Comparison of ENCODE assay signal across 1 cellular context in the genomic region with DNA sequence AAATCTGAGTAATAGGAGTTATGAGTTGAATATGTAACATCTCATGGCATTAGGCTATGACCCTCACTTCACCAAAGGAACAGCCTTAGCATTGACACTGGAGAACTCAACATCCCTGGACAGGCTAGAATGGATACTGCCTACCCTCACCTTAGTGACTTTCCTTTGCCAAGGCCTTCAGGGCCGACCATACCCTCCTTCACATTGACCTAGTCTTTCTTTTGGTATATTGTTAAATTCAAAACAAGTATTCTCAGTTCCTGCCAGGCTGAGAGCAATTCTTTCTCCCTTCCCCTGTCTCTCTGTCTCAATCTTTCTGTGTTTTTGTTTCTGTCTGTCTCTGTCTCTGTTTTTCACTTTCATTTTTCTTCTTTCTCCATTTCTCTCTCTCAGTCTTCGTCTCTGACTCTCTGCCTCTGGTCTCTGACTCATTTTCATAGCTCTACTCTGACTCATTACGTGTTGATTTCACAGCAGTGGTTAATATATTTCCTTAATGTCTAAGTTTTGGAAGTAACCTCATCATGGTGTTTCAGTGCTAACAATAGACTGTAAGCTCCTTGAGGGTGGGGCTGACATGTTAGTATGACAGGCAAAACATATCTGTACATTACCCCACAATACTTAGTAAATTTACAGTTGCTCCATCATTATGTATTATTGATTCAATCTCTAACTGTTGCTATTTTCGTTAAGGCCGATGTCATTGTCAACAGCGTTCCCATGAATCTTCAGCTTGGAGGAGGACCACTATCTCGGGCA.
TF ChIP-seq lines count a peak whose summit lies in the region.

No MANE protein-coding gene starts in this region.

TF ChIP-seq in GM12878, 131 proteins besides CTCF, POLR2A, EP300 and RAD21 (continued from another document and continues in another):
- TF ChIP-seq SUZ12 (IDR thresholded peaks at IDR 0.05; ENCODE audit: unreplicated experiment) (no peak), ETV6 (conservative IDR thresholded peaks at IDR 0.05 in 1 of 2, IDR thresholded peaks at IDR 0.05 in 1 of 2; ENCODE audit: borderline replicate concordance in 1 of 2, low read depth in 1 of 2) (peak in 1 of 2 experiments; percentile 99; a peak in 2 of 4 replicates), GATAD2B (conservative IDR thresholded peaks at IDR 0.05; ENCODE audit: low read depth) (peak; percentile 68; the same call in 1 of the 2 replicates), SREBF1 (IDR thresholded peaks at IDR 0.05; ENCODE audit: low read length) (no peak), BHLHE40 (IDR thresholded peaks at IDR 0.05; ENCODE audit: borderline replicate concordance in 1 of 2, low read depth in 2 of 2, low read length in 1 of 2) (peak; percentile 60 to 81; a peak in 3 of 4 replicates), IRF4 (IDR thresholded peaks at IDR 0.05; ENCODE audit: low read depth, low read length) (peak; percentile 97), TARDBP (IDR thresholded peaks at IDR 0.05; ENCODE audit: borderline replicate concordance) (no peak; the same call in 1 of the 2 replicates), POLR2AphosphoS2 (IDR thresholded peaks at IDR 0.05; ENCODE audit: low read depth, low read length) (no peak), BRCA1 (IDR thresholded peaks at IDR 0.05; ENCODE audit: low read depth, low read length) (no peak), JUNB (IDR thresholded peaks at IDR 0.05) (peak; percentile 100), SMAD5 (IDR thresholded peaks at IDR 0.05; ENCODE audit: low read depth) (no peak), HDGF (IDR thresholded peaks at IDR 0.05) (no peak; the same call in 1 of the 2 replicates), IKZF2 (IDR thresholded peaks at IDR 0.05) (peak; percentile 99 to 100), SP1 (IDR thresholded peaks at IDR 0.05; ENCODE audit: low read depth, low read length) (peak; percentile 24), BMI1 (IDR thresholded peaks at IDR 0.05; ENCODE audit: borderline replicate concordance) (peak; percentile 93), ZNF384 (IDR thresholded peaks at IDR 0.05; ENCODE audit: borderline replicate concordance, low read depth, low read length) (no peak), NR2F1 (conservative IDR thresholded peaks at IDR 0.05) (peak; percentile 58), LARP7 (IDR thresholded peaks at IDR 0.05) (no peak), NRF1 (conservative IDR thresholded peaks at IDR 0.05; ENCODE audit: low read depth, low read length) (no peak), YBX1 (IDR thresholded peaks at IDR 0.05) (no peak), TCF7 (IDR thresholded peaks at IDR 0.05; ENCODE audit: borderline replicate concordance) (peak; percentile 85), MXI1 (IDR thresholded peaks at IDR 0.05; ENCODE audit: low read depth, low read length) (no peak), TAF1 (IDR thresholded peaks at IDR 0.05; ENCODE audit: borderline replicate concordance, low read depth, low read length) (no peak), ZNF217 (IDR thresholded peaks at IDR 0.05) (peak; percentile 99), CBFB (IDR thresholded peaks at IDR 0.05; ENCODE audit: low read depth) (peak; percentile 85), ZNF274 (IDR thresholded peaks at IDR 0.05; ENCODE audit: insufficient read depth, insufficient read length) (no peak)
- TF ChIP-seq, protein P1, sequence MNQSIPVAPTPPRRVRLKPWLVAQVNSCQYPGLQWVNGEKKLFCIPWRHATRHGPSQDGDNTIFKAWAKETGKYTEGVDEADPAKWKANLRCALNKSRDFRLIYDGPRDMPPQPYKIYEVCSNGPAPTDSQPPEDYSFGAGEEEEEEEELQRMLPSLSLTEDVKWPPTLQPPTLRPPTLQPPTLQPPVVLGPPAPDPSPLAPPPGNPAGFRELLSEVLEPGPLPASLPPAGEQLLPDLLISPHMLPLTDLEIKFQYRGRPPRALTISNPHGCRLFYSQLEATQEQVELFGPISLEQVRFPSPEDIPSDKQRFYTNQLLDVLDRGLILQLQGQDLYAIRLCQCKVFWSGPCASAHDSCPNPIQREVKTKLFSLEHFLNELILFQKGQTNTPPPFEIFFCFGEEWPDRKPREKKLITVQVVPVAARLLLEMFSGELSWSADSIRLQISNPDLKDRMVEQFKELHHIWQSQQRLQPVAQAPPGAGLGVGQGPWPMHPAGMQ (IDR thresholded peaks at IDR 0.05; ENCODE audit: borderline replicate concordance), result 0 out of 2 replicates have a peak, but pooled peaks have one; percentile 34
- TF ChIP-seq, protein P2, sequence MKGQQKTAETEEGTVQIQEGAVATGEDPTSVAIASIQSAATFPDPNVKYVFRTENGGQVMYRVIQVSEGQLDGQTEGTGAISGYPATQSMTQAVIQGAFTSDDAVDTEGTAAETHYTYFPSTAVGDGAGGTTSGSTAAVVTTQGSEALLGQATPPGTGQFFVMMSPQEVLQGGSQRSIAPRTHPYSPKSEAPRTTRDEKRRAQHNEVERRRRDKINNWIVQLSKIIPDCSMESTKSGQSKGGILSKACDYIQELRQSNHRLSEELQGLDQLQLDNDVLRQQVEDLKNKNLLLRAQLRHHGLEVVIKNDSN (IDR thresholded peaks at IDR 0.05; ENCODE audit: borderline replicate concordance, extremely low read length, insufficient read depth, low read depth, low read length), result no peak
- TF ChIP-seq, protein P3, sequence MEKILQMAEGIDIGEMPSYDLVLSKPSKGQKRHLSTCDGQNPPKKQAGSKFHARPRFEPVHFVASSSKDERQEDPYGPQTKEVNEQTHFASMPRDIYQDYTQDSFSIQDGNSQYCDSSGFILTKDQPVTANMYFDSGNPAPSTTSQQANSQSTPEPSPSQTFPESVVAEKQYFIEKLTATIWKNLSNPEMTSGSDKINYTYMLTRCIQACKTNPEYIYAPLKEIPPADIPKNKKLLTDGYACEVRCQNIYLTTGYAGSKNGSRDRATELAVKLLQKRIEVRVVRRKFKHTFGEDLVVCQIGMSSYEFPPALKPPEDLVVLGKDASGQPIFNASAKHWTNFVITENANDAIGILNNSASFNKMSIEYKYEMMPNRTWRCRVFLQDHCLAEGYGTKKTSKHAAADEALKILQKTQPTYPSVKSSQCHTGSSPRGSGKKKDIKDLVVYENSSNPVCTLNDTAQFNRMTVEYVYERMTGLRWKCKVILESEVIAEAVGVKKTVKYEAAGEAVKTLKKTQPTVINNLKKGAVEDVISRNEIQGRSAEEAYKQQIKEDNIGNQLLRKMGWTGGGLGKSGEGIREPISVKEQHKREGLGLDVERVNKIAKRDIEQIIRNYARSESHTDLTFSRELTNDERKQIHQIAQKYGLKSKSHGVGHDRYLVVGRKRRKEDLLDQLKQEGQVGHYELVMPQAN (conservative IDR thresholded peaks at IDR 0.05), result peak; percentile 47; the same call in 1 of the 2 replicates
- TF ChIP-seq, protein P4, sequence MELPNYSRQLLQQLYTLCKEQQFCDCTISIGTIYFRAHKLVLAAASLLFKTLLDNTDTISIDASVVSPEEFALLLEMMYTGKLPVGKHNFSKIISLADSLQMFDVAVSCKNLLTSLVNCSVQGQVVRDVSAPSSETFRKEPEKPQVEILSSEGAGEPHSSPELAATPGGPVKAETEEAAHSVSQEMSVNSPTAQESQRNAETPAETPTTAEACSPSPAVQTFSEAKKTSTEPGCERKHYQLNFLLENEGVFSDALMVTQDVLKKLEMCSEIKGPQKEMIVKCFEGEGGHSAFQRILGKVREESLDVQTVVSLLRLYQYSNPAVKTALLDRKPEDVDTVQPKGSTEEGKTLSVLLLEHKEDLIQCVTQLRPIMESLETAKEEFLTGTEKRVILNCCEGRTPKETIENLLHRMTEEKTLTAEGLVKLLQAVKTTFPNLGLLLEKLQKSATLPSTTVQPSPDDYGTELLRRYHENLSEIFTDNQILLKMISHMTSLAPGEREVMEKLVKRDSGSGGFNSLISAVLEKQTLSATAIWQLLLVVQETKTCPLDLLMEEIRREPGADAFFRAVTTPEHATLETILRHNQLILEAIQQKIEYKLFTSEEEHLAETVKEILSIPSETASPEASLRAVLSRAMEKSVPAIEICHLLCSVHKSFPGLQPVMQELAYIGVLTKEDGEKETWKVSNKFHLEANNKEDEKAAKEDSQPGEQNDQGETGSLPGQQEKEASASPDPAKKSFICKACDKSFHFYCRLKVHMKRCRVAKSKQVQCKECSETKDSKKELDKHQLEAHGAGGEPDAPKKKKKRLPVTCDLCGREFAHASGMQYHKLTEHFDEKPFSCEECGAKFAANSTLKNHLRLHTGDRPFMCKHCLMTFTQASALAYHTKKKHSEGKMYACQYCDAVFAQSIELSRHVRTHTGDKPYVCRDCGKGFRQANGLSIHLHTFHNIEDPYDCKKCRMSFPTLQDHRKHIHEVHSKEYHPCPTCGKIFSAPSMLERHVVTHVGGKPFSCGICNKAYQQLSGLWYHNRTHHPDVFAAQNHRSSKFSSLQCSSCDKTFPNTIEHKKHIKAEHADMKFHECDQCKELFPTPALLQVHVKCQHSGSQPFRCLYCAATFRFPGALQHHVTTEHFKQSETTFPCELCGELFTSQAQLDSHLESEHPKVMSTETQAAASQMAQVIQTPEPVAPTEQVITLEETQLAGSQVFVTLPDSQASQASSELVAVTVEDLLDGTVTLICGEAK (IDR thresholded peaks at IDR 0.05; ENCODE audit: borderline replicate concordance), result peak; percentile 54; the same call in 1 of the 2 replicates
- TF ChIP-seq, protein P5, sequence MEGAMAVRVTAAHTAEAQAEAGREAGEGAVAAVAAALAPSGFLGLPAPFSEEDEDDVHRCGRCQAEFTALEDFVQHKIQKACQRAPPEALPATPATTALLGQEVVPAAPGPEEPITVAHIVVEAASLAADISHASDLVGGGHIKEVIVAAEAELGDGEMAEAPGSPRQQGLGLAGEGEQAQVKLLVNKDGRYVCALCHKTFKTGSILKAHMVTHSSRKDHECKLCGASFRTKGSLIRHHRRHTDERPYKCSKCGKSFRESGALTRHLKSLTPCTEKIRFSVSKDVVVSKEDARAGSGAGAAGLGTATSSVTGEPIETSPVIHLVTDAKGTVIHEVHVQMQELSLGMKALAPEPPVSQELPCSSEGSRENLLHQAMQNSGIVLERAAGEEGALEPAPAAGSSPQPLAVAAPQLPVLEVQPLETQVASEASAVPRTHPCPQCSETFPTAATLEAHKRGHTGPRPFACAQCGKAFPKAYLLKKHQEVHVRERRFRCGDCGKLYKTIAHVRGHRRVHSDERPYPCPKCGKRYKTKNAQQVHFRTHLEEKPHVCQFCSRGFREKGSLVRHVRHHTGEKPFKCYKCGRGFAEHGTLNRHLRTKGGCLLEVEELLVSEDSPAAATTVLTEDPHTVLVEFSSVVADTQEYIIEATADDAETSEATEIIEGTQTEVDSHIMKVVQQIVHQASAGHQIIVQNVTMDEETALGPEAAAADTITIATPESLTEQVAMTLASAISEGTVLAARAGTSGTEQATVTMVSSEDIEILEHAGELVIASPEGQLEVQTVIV (IDR thresholded peaks at IDR 0.05; ENCODE audit: borderline replicate concordance, partially characterized antibody), result no peak
- TF ChIP-seq, protein P6, sequence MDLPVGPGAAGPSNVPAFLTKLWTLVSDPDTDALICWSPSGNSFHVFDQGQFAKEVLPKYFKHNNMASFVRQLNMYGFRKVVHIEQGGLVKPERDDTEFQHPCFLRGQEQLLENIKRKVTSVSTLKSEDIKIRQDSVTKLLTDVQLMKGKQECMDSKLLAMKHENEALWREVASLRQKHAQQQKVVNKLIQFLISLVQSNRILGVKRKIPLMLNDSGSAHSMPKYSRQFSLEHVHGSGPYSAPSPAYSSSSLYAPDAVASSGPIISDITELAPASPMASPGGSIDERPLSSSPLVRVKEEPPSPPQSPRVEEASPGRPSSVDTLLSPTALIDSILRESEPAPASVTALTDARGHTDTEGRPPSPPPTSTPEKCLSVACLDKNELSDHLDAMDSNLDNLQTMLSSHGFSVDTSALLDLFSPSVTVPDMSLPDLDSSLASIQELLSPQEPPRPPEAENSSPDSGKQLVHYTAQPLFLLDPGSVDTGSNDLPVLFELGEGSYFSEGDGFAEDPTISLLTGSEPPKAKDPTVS (IDR thresholded peaks at IDR 0.05; ENCODE audit: low read depth, low read length), result no peak
- TF ChIP-seq, protein P7, sequence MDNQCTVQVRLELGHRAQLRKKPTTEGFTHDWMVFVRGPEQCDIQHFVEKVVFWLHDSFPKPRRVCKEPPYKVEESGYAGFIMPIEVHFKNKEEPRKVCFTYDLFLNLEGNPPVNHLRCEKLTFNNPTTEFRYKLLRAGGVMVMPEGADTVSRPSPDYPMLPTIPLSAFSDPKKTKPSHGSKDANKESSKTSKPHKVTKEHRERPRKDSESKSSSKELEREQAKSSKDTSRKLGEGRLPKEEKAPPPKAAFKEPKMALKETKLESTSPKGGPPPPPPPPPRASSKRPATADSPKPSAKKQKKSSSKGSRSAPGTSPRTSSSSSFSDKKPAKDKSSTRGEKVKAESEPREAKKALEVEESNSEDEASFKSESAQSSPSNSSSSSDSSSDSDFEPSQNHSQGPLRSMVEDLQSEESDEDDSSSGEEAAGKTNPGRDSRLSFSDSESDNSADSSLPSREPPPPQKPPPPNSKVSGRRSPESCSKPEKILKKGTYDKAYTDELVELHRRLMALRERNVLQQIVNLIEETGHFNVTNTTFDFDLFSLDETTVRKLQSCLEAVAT (IDR thresholded peaks at IDR 0.05), result peak; percentile 90
- TF ChIP-seq, protein P8, sequence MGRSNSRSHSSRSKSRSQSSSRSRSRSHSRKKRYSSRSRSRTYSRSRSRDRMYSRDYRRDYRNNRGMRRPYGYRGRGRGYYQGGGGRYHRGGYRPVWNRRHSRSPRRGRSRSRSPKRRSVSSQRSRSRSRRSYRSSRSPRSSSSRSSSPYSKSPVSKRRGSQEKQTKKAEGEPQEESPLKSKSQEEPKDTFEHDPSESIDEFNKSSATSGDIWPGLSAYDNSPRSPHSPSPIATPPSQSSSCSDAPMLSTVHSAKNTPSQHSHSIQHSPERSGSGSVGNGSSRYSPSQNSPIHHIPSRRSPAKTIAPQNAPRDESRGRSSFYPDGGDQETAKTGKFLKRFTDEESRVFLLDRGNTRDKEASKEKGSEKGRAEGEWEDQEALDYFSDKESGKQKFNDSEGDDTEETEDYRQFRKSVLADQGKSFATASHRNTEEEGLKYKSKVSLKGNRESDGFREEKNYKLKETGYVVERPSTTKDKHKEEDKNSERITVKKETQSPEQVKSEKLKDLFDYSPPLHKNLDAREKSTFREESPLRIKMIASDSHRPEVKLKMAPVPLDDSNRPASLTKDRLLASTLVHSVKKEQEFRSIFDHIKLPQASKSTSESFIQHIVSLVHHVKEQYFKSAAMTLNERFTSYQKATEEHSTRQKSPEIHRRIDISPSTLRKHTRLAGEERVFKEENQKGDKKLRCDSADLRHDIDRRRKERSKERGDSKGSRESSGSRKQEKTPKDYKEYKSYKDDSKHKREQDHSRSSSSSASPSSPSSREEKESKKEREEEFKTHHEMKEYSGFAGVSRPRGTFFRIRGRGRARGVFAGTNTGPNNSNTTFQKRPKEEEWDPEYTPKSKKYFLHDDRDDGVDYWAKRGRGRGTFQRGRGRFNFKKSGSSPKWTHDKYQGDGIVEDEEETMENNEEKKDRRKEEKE (IDR thresholded peaks at IDR 0.05), result no peak
- TF ChIP-seq, protein P9, sequence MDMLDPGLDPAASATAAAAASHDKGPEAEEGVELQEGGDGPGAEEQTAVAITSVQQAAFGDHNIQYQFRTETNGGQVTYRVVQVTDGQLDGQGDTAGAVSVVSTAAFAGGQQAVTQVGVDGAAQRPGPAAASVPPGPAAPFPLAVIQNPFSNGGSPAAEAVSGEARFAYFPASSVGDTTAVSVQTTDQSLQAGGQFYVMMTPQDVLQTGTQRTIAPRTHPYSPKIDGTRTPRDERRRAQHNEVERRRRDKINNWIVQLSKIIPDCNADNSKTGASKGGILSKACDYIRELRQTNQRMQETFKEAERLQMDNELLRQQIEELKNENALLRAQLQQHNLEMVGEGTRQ (IDR thresholded peaks at IDR 0.05; ENCODE audit: borderline replicate concordance, low read depth, low read length), result peak; percentile 80
